In genomic region chr9:36592801-36593583, GRCh38 we compare ENCODE assay signal across 20 cellular contexts. TPM values are rescaled to one million over a fixed set of nuclear protein-coding genes. Genes with fewer than 3 reads are reported as not detected.
DNase-seq lines count a peak whose midpoint lies in the region; ATAC-seq and TF ChIP-seq lines count a peak whose summit lies in the region.
"Had no signal": no experiment of that assay in that cellular context is flagged by ENCODE, and none has a peak within 500 bp of the region (broad histone marks: within the 10 kb centered on the region; RNA-seq: fewer than 3 reads in every experiment).

No MANE protein-coding gene starts in this region.

- H3K36me3 ChIP-seq in HAP-1 (replicated peaks) (peaks cover 72% of the 10 kb centered on the region), OCI-LY7 (ENCODE audit: insufficient read depth, low read length) (peaks cover 96% of the 10 kb centered on the region)

- peaks cover 21% of the 10 kb centered on the region for H3K4me1 ChIP-seq in HAP-1
- no peaks in the 10 kb centered on the region for H3K4me1 ChIP-seq in OCI-LY7 (ENCODE audit: insufficient read depth, low read length, poor library complexity, severe bottlenecking)
- H3K4me1 ChIP-seq: A549; BLaER1 treated with 17β-estradiol and CSF1 and Interleukin-3, amounts not matched to agents 10 nM and 100 nM had no signal

- in situ Hi-C loops in HAP-1 (cut with MboI; ENCODE audit: low sequenced_read_pairs), result no loop called here

- no peaks in the 10 kb centered on the region for H3K9me3 Mint-ChIP-seq in activated T-helper 2 cell treated with anti-CD3 and anti-CD28 coated beads, Interferon-gamma antibody, Interleukin-2, Interleukin-4, amounts not matched to agents 10 μg/mL and 5 μg/mL and 100 μg/mL, durations not matched to agents 14 hours and 24 hours and 36 hours

- CTCF ChIA-PET in OCI-LY7 (lab: Charles Lee; ENCODE audit: unreplicated experiment), result no interaction called here

- H4K20me1 ChIP-seq in OCI-LY7 (ENCODE audit: insufficient read depth, low read length), result no peaks in the 10 kb centered on the region

- BruUV-seq in OCI-LY7 (replicated peaks; lab: Mats Ljungman, UMichigan), result TSS peak; percentile 38

- TF ChIP-seq CTCF in OCI-LY7 (conservative IDR thresholded peaks at IDR 0.05; ENCODE audit: low read length) (no peak), fibroblast of the aortic adventitia (IDR thresholded peaks at IDR 0.05; ENCODE audit: insufficient read depth, low read length) (no peak)

- no peaks in the 10 kb centered on the region for H3K79me2 ChIP-seq in OCI-LY7 (ENCODE audit: insufficient read depth, low read depth, low read length)

- no peak for ATAC-seq in HG02885 (IDR thresholded peaks at IDR 0.05; ENCODE audit: poor library complexity, unreplicated experiment)
- ATAC-seq: A549, K562 had no signal

- H3K4me1 Mint-ChIP-seq in activated T-helper 2 cell treated with anti-CD3 and anti-CD28 coated beads, Interferon-gamma antibody, Interleukin-2, Interleukin-4, amounts not matched to agents 10 μg/mL and 5 μg/mL and 100 μg/mL, durations not matched to agents 14 hours and 24 hours and 36 hours (ENCODE audit: low read depth), result peaks cover 9% of the 10 kb centered on the region

- no peak overlapping the region for H3K27ac ChIP-seq in OCI-LY7 (ENCODE audit: low read depth, low read length, poor library complexity, severe bottlenecking)
- H3K27ac ChIP-seq: A549; BLaER1 treated with 17β-estradiol and CSF1 and Interleukin-3, amounts not matched to agents 10 nM and 100 nM had no signal

- no peaks in the 10 kb centered on the region for H3K27me3 ChIP-seq in HAP-1 (ENCODE audit: low read depth)
- H3K27me3 ChIP-seq: BLaER1 treated with 17β-estradiol and CSF1 and Interleukin-3, amounts not matched to agents 10 nM and 100 nM had no signal

- no peak overlapping the region for H3K4me3 Mint-ChIP-seq in activated T-helper 2 cell treated with anti-CD3 and anti-CD28 coated beads, Interferon-gamma antibody, Interleukin-2, Interleukin-4, amounts not matched to agents 10 μg/mL and 5 μg/mL and 100 μg/mL, durations not matched to agents 14 hours and 24 hours and 36 hours (ENCODE audit: low read depth)

- intact Hi-C loops in OCI-LY7 (cut with micrococcal nuclease; ENCODE audit: unreplicated experiment) (no loop called here), cardiac septum (cut with DNase I) (no loop called here)
- intact Hi-C loops in activated T-helper 2 cell treated with anti-CD3 and anti-CD28 coated beads, Interferon-gamma antibody, Interleukin-2, Interleukin-4, amounts not matched to agents 10 μg/mL and 5 μg/mL and 100 μg/mL, durations not matched to agents 14 hours and 24 hours and 36 hours (cut with micrococcal nuclease), result no loop called here

- H3K4me3 ChIP-seq in HAP-1, result no peak overlapping the region
- no peak overlapping the region for H3K4me3 ChIP-seq in OCI-LY7 (ENCODE audit: low read depth, low read length, poor library complexity, severe bottlenecking)
- H3K4me3 ChIP-seq in fibroblast of the aortic adventitia (ENCODE audit: low read depth, low read length), result no peak overlapping the region
- H3K4me3 ChIP-seq: A549; BLaER1 treated with 17β-estradiol and CSF1 and Interleukin-3, amounts not matched to agents 10 nM and 100 nM; K562 had no signal

- peak overlapping the region; percentile 78 for H3K27ac Mint-ChIP-seq in activated T-helper 2 cell treated with anti-CD3 and anti-CD28 coated beads, Interferon-gamma antibody, Interleukin-2, Interleukin-4, amounts not matched to agents 10 μg/mL and 5 μg/mL and 100 μg/mL, durations not matched to agents 14 hours and 24 hours and 36 hours

- H3K36me3 Mint-ChIP-seq in activated T-helper 2 cell treated with anti-CD3 and anti-CD28 coated beads, Interferon-gamma antibody, Interleukin-2, Interleukin-4, amounts not matched to agents 10 μg/mL and 5 μg/mL and 100 μg/mL, durations not matched to agents 14 hours and 24 hours and 36 hours (ENCODE audit: low read depth), result peaks cover 68% of the 10 kb centered on the region

- no peak overlapping the region for H2AFZ ChIP-seq in OCI-LY7 (ENCODE audit: low read length)

- POLR2A ChIA-PET in OCI-LY7 (lab: Charles Lee), result no interaction called here

- DNase-seq in HAP-1 (ENCODE audit: low spot score in 2 of 2), result peak; percentile 41 to 81
- no peak for DNase-seq in OCI-LY7 (ENCODE audit: low spot score)
- DNase-seq in activated T-helper 2 cell treated with anti-CD3 and anti-CD28 coated beads, Interferon-gamma antibody, Interleukin-2, Interleukin-4, amounts not matched to agents 10 μg/mL and 5 μg/mL and 100 μg/mL, durations not matched to agents 14 hours and 24 hours and 36 hours (ENCODE audit: low spot score), result no peak
- DNase-seq in fibroblast of the aortic adventitia (ENCODE audit: low read depth), result peak; percentile 37
- no peak for DNase-seq in T1000 (lab: John Stamatoyannopoulos, UW)
- no peak for DNase-seq in foreskin melanocyte
- no peak for DNase-seq in cardiac septum (ENCODE audit: low spot score)
- DNase-seq: DMS 273 treated with DMSO at 0.1 percent for 48 hours, GDM1, GOT3, NCI-H1436 treated with DMSO at 0.1 percent for 48 hours, NCI-H2029 treated with DMSO at 0.1 percent for 48 hours, NCI-H2171 treated with DMSO at 0.1 percent for 48 hours, NCI-H510A, NCI-H774, Right ventricle myocardium superior had no signal

- no peaks in the 10 kb centered on the region for H3K27me3 Mint-ChIP-seq in activated T-helper 2 cell treated with anti-CD3 and anti-CD28 coated beads, Interferon-gamma antibody, Interleukin-2, Interleukin-4, amounts not matched to agents 10 μg/mL and 5 μg/mL and 100 μg/mL, durations not matched to agents 14 hours and 24 hours and 36 hours (ENCODE audit: low read depth)

- no peaks in the 10 kb centered on the region for H3K9me2 ChIP-seq in OCI-LY7 (ENCODE audit: insufficient read depth, low read length)

- H3K4me2 ChIP-seq in OCI-LY7 (ENCODE audit: low read length), result no peak overlapping the region
- H3K4me2 ChIP-seq: A549; BLaER1 treated with 17β-estradiol and CSF1 and Interleukin-3, amounts not matched to agents 10 nM and 100 nM had no signal

- H3K9me3 ChIP-seq in HAP-1 (no peaks in the 10 kb centered on the region), OCI-LY7 (ENCODE audit: low read length) (no peaks in the 10 kb centered on the region)
- H3K9me3 ChIP-seq: A549; BLaER1 treated with 17β-estradiol and CSF1 and Interleukin-3, amounts not matched to agents 10 nM and 100 nM had no signal

RNA-seq across cellular contexts. Expression of gene MELK, which starts 20.3 kb away (rescaled TPM):
- 47.9 and 48.9 TPM in 2 replicates for total RNA-seq in OCI-LY7 (2014; rRNA removed; shearing (Covaris generic))
- 58.7 and 63.2 TPM in 2 replicates for total RNA-seq in OCI-LY7 (2022)
- 56.3 and 57.9 TPM in 2 replicates for total RNA-seq in activated T-helper 2 cell treated with anti-CD3 and anti-CD28 coated beads, Interferon-gamma antibody, Interleukin-2, Interleukin-4, amounts not matched to agents 10 μg/mL and 5 μg/mL and 100 μg/mL, durations not matched to agents 14 hours and 24 hours and 36 hours
- 2.9 and 44.4 TPM in 2 replicates for total RNA-seq in fibroblast of the aortic adventitia (ENCODE audit: low replicate concordance)
- total RNA-seq in cardiac septum, result 0.13 TPM

Comparison
In these comparisons a context has a peak if more than half of its experiments do, and no peak if none do; other contexts are left out.
1. DNase-seq: peak in HAP-1 (2 of 2) and fibroblast of the aortic adventitia (single experiment); none in OCI-LY7 (single experiment), activated T-helper 2 cell treated with anti-CD3 and anti-CD28 coated beads, Interferon-gamma antibody, Interleukin-2, Interleukin-4, amounts not matched to agents 10 μg/mL and 5 μg/mL and 100 μg/mL, durations not matched to agents 14 hours and 24 hours and 36 hours (single experiment), T1000 (single experiment), foreskin melanocyte (single experiment) and cardiac septum (single experiment).